Comparison of ENCODE assay signal across 8 cellular contexts in genomic region chr14:77862154-77862783, GRCh38.
DNase-seq lines count a peak whose midpoint lies in the region; ATAC-seq and TF ChIP-seq lines count a peak whose summit lies in the region.

No MANE protein-coding gene starts in this region.

- no peaks in the 10 kb centered on the region for H3K27me3 ChIP-seq in fibroblast of lung (ENCODE audit: control insufficient read depth, insufficient read depth, low read length)

- H4K20me1 ChIP-seq in fibroblast of lung (ENCODE audit: control insufficient read depth, extremely low read depth, insufficient read depth, low read length) = no peaks in the 10 kb centered on the region

- no peak overlapping the region for H3K27ac ChIP-seq in fibroblast of lung (ENCODE audit: insufficient read depth, low read length)

- H3K4me1 ChIP-seq in fibroblast of lung (ENCODE audit: control insufficient read depth, extremely low read depth, insufficient read depth, low read length) = no peaks in the 10 kb centered on the region

- H3K9me3 ChIP-seq in fibroblast of lung (ENCODE audit: control insufficient read depth, insufficient read depth, low read depth, low read length) = no peaks in the 10 kb centered on the region

- H3K36me3 Mint-ChIP-seq in activated T-cell treated with anti-CD3 and anti-CD28 coated beads, Interleukin-2, amount 50 U/mL, for 4 hours (ENCODE audit: insufficient read depth) = peaks cover 23% of the 10 kb centered on the region
- no peaks in the 10 kb centered on the region for H3K36me3 Mint-ChIP-seq in natural killer cell treated with Interleukin-12 subunit alpha and Interleukin-12 subunit beta and Interleukin-15 and Interleukin-18, amount 100 ng/mL, for 72 hours
- H3K36me3 Mint-ChIP-seq in stimulated activated effector memory CD8-positive, alpha-beta T cell treated with anti-CD3 and anti-CD28 coated beads, Interleukin-12 subunit alpha, Interleukin-12 subunit beta, amount 100 ng/mL, for 72 hours = no peaks in the 10 kb centered on the region

- no peak overlapping the region for H3K27ac Mint-ChIP-seq in natural killer cell treated with Interleukin-12 subunit alpha and Interleukin-12 subunit beta and Interleukin-15 and Interleukin-18, amount 100 ng/mL, for 72 hours
- no peak overlapping the region for H3K27ac Mint-ChIP-seq in stimulated activated effector memory CD8-positive, alpha-beta T cell treated with anti-CD3 and anti-CD28 coated beads, Interleukin-12 subunit alpha, Interleukin-12 subunit beta, amount 100 ng/mL, for 72 hours

- no peaks in the 10 kb centered on the region for H3K79me2 ChIP-seq in fibroblast of lung (ENCODE audit: control insufficient read depth, insufficient read depth, low read length)

- no peak overlapping the region for H3K4me3 Mint-ChIP-seq in activated T-cell treated with anti-CD3 and anti-CD28 coated beads, Interleukin-2, amount 50 U/mL, for 4 hours
- no peak overlapping the region for H3K4me3 Mint-ChIP-seq in natural killer cell treated with Interleukin-12 subunit alpha and Interleukin-12 subunit beta and Interleukin-15 and Interleukin-18, amount 100 ng/mL, for 72 hours
- H3K4me3 Mint-ChIP-seq in stimulated activated effector memory CD8-positive, alpha-beta T cell treated with anti-CD3 and anti-CD28 coated beads, Interleukin-12 subunit alpha, Interleukin-12 subunit beta, amount 100 ng/mL, for 72 hours = no peak overlapping the region

- H2AFZ ChIP-seq in fibroblast of lung (ENCODE audit: low read length) = no peak overlapping the region

- no peaks in the 10 kb centered on the region for H3K9me3 Mint-ChIP-seq in activated T-cell treated with anti-CD3 and anti-CD28 coated beads, Interleukin-2, amount 50 U/mL, for 4 hours
- no peaks in the 10 kb centered on the region for H3K9me3 Mint-ChIP-seq in natural killer cell treated with Interleukin-12 subunit alpha and Interleukin-12 subunit beta and Interleukin-15 and Interleukin-18, amount 100 ng/mL, for 72 hours
- H3K9me3 Mint-ChIP-seq in stimulated activated effector memory CD8-positive, alpha-beta T cell treated with anti-CD3 and anti-CD28 coated beads, Interleukin-12 subunit alpha, Interleukin-12 subunit beta, amount 100 ng/mL, for 72 hours = no peaks in the 10 kb centered on the region

- H3K27me3 Mint-ChIP-seq in activated T-cell treated with anti-CD3 and anti-CD28 coated beads, Interleukin-2, amount 50 U/mL, for 4 hours (ENCODE audit: low read depth) = no peaks in the 10 kb centered on the region
- H3K27me3 Mint-ChIP-seq in natural killer cell treated with Interleukin-12 subunit alpha and Interleukin-12 subunit beta and Interleukin-15 and Interleukin-18, amount 100 ng/mL, for 72 hours = no peaks in the 10 kb centered on the region

- no peaks in the 10 kb centered on the region for H3K36me3 ChIP-seq in fibroblast of lung (ENCODE audit: control insufficient read depth, insufficient read depth, low read length)

- H3K4me3 ChIP-seq in fibroblast of lung (replicated peaks in 1 of 4; ENCODE audit: control extremely low read depth in 1 of 4, insufficient read depth in 1 of 4, low read depth in 3 of 4, low read length in 4 of 4) = no peak overlapping the region

- ATAC-seq in HG02981 (IDR thresholded peaks at IDR 0.05; ENCODE audit: unreplicated experiment) = peak; percentile 69
- ATAC-seq in activated T-cell treated with anti-CD3 and anti-CD28 coated beads, Interleukin-2, amount 50 U/mL, for 4 hours = peak; percentile 63 to 72
- ATAC-seq in natural killer cell treated with Interleukin-12 subunit alpha and Interleukin-12 subunit beta and Interleukin-15 and Interleukin-18, amount 100 ng/mL, for 72 hours = peak; percentile 71 to 79
- peak; percentile 68 for ATAC-seq in stimulated activated effector memory CD8-positive, alpha-beta T cell treated with anti-CD3 and anti-CD28 coated beads, Interleukin-12 subunit alpha, Interleukin-12 subunit beta, amount 100 ng/mL, for 72 hours

- no peak overlapping the region for H3K4me2 ChIP-seq in fibroblast of lung (ENCODE audit: extremely low read depth, insufficient read depth, low read length)

- H3K9ac ChIP-seq in fibroblast of lung (ENCODE audit: insufficient read depth, low read length) = no peak overlapping the region

- no peaks in the 10 kb centered on the region for H3K4me1 Mint-ChIP-seq in activated T-cell treated with anti-CD3 and anti-CD28 coated beads, Interleukin-2, amount 50 U/mL, for 4 hours (ENCODE audit: low read depth)
- no peaks in the 10 kb centered on the region for H3K4me1 Mint-ChIP-seq in natural killer cell treated with Interleukin-12 subunit alpha and Interleukin-12 subunit beta and Interleukin-15 and Interleukin-18, amount 100 ng/mL, for 72 hours (ENCODE audit: low read depth in 2 of 2)
- H3K4me1 Mint-ChIP-seq in stimulated activated effector memory CD8-positive, alpha-beta T cell treated with anti-CD3 and anti-CD28 coated beads, Interleukin-12 subunit alpha, Interleukin-12 subunit beta, amount 100 ng/mL, for 72 hours = no peaks in the 10 kb centered on the region

- peak; percentile 99 for TF ChIP-seq CTCF in fibroblast of lung (conservative IDR thresholded peaks at IDR 0.05 in 1 of 2, IDR thresholded peaks at IDR 0.05 in 1 of 2; ENCODE audit: low read depth in 1 of 2, low read length in 2 of 2)

- DNase-seq in SHP77 (lab: John Stamatoyannopoulos, UW) (peak; percentile 4 to 21), SHP77 treated with DMSO at 0.1 percent for 48 hours (lab: John Stamatoyannopoulos, UW) (no peak), NCI-H748 treated with DMSO at 0.1 percent for 48 hours (lab: John Stamatoyannopoulos, UW) (peak; percentile 20), fibroblast of lung (ENCODE audit: low read depth in 2 of 2) (peak; percentile 44 to 61)
- peak; percentile 74 for DNase-seq in activated T-cell treated with anti-CD3 and anti-CD28 coated beads, Interleukin-2, amount 50 U/mL, for 4 hours
- peak; percentile 74 for DNase-seq in natural killer cell treated with Interleukin-12 subunit alpha and Interleukin-12 subunit beta and Interleukin-15 and Interleukin-18, amount 100 ng/mL, for 72 hours (ENCODE audit: low spot score)
- peak; percentile 78 to 91 for DNase-seq in stimulated activated effector memory CD8-positive, alpha-beta T cell treated with anti-CD3 and anti-CD28 coated beads, Interleukin-12 subunit alpha, Interleukin-12 subunit beta, amount 100 ng/mL, for 72 hours (ENCODE audit: low spot score in 2 of 2)
